1 cellular context compared by ENCODE assay signal in the genomic region with DNA sequence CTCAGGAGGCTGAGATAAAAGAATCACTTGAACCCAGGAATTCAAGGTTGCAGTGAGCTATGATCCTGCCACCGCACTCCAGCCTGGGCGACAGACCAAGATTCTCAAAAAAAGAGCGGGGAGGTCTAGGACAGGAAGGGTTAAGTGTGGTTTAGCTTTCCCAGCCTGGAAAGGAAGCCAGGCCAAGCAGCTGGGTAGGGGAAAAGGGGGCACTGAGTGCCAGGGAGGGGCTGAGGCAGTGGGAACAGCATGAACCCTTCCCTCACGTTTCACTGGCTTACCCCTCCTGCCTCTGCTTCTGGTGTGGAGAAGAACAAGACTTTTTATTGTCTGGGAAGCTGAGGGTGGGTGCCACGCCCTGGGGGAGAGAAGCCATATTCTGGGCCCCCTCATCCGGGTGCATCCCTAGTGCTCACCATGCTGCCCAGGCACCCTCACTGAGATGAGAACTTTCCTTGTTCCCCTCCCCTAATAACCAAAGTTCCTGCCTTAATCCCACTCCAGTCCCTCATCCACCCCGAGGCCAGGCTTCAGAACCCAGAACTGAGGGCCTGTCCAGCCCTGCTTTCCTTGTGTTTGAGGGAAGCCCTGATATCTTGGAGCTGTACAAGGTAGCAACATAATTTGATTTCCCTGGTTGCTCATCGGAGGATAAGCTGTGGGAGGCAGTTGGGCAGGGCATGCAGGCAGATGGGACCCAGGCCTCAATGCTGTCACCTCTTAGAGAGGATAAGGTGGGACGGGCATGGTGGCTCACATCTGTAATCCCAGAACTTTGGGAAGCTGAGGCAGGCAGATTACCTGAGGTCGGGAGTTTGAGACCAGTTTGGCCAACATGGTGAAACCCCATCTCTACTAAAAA.
TF ChIP-seq lines count a peak whose summit lies in the region.

No MANE protein-coding gene starts in this region.

TF ChIP-seq in IMR-90, 13 proteins besides CTCF, POLR2A, EP300 and RAD21:
- TF ChIP-seq MXI1 (IDR thresholded peaks at IDR 0.05; ENCODE audit: borderline replicate concordance, low read depth, low read length) (no peak), FOS (IDR thresholded peaks at IDR 0.05; ENCODE audit: low read depth, low read length) (no peak), MAFK (IDR thresholded peaks at IDR 0.05; ENCODE audit: low read depth, low read length) (no peak), NFE2L2 (IDR thresholded peaks at IDR 0.05; ENCODE audit: low read depth, low read length) (no peak), CEBPB (IDR thresholded peaks at IDR 0.05; ENCODE audit: low read depth, low read length) (no peak), RFX5 (IDR thresholded peaks at IDR 0.05; ENCODE audit: low read depth, low read length) (no peak), BHLHE40 (IDR thresholded peaks at IDR 0.05; ENCODE audit: low read depth, low read length) (no peak)
